In genomic region chr11:44726278-44727113, GRCh38 we compare ENCODE assay signal across 8 cellular contexts. TPM values are rescaled to one million over a fixed set of nuclear protein-coding genes. Genes with fewer than 3 reads are reported as not detected.
DNase-seq lines count a peak whose midpoint lies in the region; ATAC-seq and TF ChIP-seq lines count a peak whose summit lies in the region.

Gene TSPAN18 (plus strand): TSS chr11:44726962. CDS start chr11:44906417, 179,455 bp downstream.

- H3K9me3 Mint-ChIP-seq in activated naive CD8-positive, alpha-beta T cell treated with anti-CD3 and anti-CD28 coated beads, Interleukin-2, amount 50 U/mL, for 24 hours = no peaks in the 10 kb centered on the region

- H3K9ac ChIP-seq in skeletal muscle tissue (ENCODE audit: low read depth in 1 of 3, low read length in 3 of 3) = peak within 1 kb of the TSS in 2 of 3 donors; percentile 38 to 72

- H3K4me1 ChIP-seq in Peyer's patch = peaks cover 5 to 20% (median 7%) of the 10 kb centered on the region in 4 donors
- H3K4me1 ChIP-seq in iPS DF 6.9 (ENCODE audit: control insufficient read depth, insufficient read depth, low read length) = peaks cover 17% of the 10 kb centered on the region
- peaks cover 2 to 19% (median 9%) of the 10 kb centered on the region in 3 donors for H3K4me1 ChIP-seq in skeletal muscle tissue (ENCODE audit: control insufficient read depth in 3 of 3, insufficient read depth in 3 of 3, low read length in 3 of 3)

- H3K27ac ChIP-seq in Peyer's patch = peak within 1 kb of the TSS; percentile 52 to 76 (median 69)
- no peak within 1 kb of the TSS for H3K27ac ChIP-seq in iPS DF 6.9 (ENCODE audit: low read length)
- H3K27ac ChIP-seq in skeletal muscle tissue (ENCODE audit: low read depth, low read length) = no peak within 1 kb of the TSS
- no peak within 1 kb of the TSS for H3K27ac ChIP-seq in RWPE1

- TF ChIP-seq CTCF in Peyer's patch (IDR thresholded peaks at IDR 0.05) (no peak), RWPE1 (conservative IDR thresholded peaks at IDR 0.05; ENCODE audit: low read depth) (no peak)

- H3K27me3 ChIP-seq in Peyer's patch (peaks cover 0 to 4% of the 10 kb centered on the region in 2 donors), iPS DF 6.9 (ENCODE audit: control insufficient read depth, insufficient read depth, low read length) (peaks cover 28% of the 10 kb centered on the region), skeletal muscle tissue (ENCODE audit: control insufficient read depth in 3 of 3, insufficient read depth in 3 of 3, low read length in 3 of 3) (peaks cover 18 to 38% (median 27%) of the 10 kb centered on the region in 3 donors)

- ATAC-seq in GM18502 (IDR thresholded peaks at IDR 0.05; ENCODE audit: poor library complexity, unreplicated experiment) = peak; percentile 82
- ATAC-seq in HG02571 (IDR thresholded peaks at IDR 0.05; ENCODE audit: unreplicated experiment) = peak; percentile 70
- peak; percentile 46 for ATAC-seq in activated naive CD8-positive, alpha-beta T cell treated with anti-CD3 and anti-CD28 coated beads, Interleukin-2, amount 50 U/mL, for 24 hours

- peak within 1 kb of the TSS; percentile 70 for H3K27ac Mint-ChIP-seq in activated naive CD8-positive, alpha-beta T cell treated with anti-CD3 and anti-CD28 coated beads, Interleukin-2, amount 50 U/mL, for 24 hours

- H3K27me3 Mint-ChIP-seq in activated naive CD8-positive, alpha-beta T cell treated with anti-CD3 and anti-CD28 coated beads, Interleukin-2, amount 50 U/mL, for 24 hours = peaks cover 36% of the 10 kb centered on the region

- H3K4me3 ChIP-seq in Peyer's patch (peak within 1 kb of the TSS; percentile 54 to 79 (median 65)), iPS DF 6.9 (ENCODE audit: low read length) (peak within 1 kb of the TSS; percentile 82; the same call in 1 of the 2 replicates), skeletal muscle tissue (ENCODE audit: low read length in 3 of 3) (peak within 1 kb of the TSS; percentile 43 to 73 (median 62))

- no CpG with 5 or more reads among the region's 67 CpGs for WGBS in iPS DF 6.9 (ENCODE audit: insufficient coverage, insufficient read length)

- POLR2A ChIA-PET in RWPE1 (lab: Yijun Ruan, JAX; ENCODE audit: low non-redundant PET) = interaction anchor here (0.6 kb wide), 1 partner anchor 1170 kb away, joined by 4 read pairs; no protein-coding TSS in a partner anchor

- peak within 1 kb of the TSS; percentile 73 for H3K4me3 Mint-ChIP-seq in activated naive CD8-positive, alpha-beta T cell treated with anti-CD3 and anti-CD28 coated beads, Interleukin-2, amount 50 U/mL, for 24 hours

- DNase-seq in Peyer's patch = peak in 2 of 3 donors; percentile 65 to 70
- peak; percentile 40 for DNase-seq in activated naive CD8-positive, alpha-beta T cell treated with anti-CD3 and anti-CD28 coated beads, Interleukin-2, amount 50 U/mL, for 24 hours
- DNase-seq in iPS DF 6.9 (ENCODE audit: low read depth, low spot score) = no peak
- no peak for DNase-seq in RWPE1 (ENCODE audit: low spot score)
- no peak for DNase-seq in superior temporal gyrus (ENCODE audit: extremely low spot score)

- H3K9me3 ChIP-seq in Peyer's patch = no peaks in the 10 kb centered on the region
- no peaks in the 10 kb centered on the region for H3K9me3 ChIP-seq in iPS DF 6.9 (ENCODE audit: control insufficient read depth, insufficient read depth, low read length)
- H3K9me3 ChIP-seq in skeletal muscle tissue (ENCODE audit: control insufficient read depth in 3 of 3, low read length in 3 of 3) = no peaks in the 10 kb centered on the region

- CTCF ChIA-PET in RWPE1 (lab: Yijun Ruan, JAX) = interaction anchor here (1.6 kb wide), 1 partner anchor 200 kb away, joined by 5 read pairs; no protein-coding TSS in a partner anchor

- H3K4me1 Mint-ChIP-seq in activated naive CD8-positive, alpha-beta T cell treated with anti-CD3 and anti-CD28 coated beads, Interleukin-2, amount 50 U/mL, for 24 hours = peaks cover 37% of the 10 kb centered on the region

- H3K36me3 Mint-ChIP-seq in activated naive CD8-positive, alpha-beta T cell treated with anti-CD3 and anti-CD28 coated beads, Interleukin-2, amount 50 U/mL, for 24 hours (ENCODE audit: low read depth) = no peaks in the 10 kb centered on the region

- TF ChIP-seq POLR2A in Peyer's patch (IDR thresholded peaks at IDR 0.05) = no peak

- H3K36me3 ChIP-seq in Peyer's patch (no peaks in the 10 kb centered on the region), iPS DF 6.9 (ENCODE audit: control insufficient read depth, insufficient read depth, low read length) (no peaks in the 10 kb centered on the region), skeletal muscle tissue (ENCODE audit: control insufficient read depth in 3 of 3, insufficient read depth in 3 of 3, low read length in 3 of 3) (no peaks in the 10 kb centered on the region)

RNA-seq across cellular contexts. Expression of gene TSPAN18, which starts in this region (rescaled TPM):
- total RNA-seq in Peyer's patch (10 to 100 TPM in 1 of 4 donors, 1 to 10 TPM in 3; 1.1 to 19.8 (median 3.1) TPM), skeletal muscle tissue (11.5 TPM)

Comparison
In these comparisons a context has a peak if more than half of its experiments do, and no peak if none do; other contexts are left out.
1. DNase-seq: peak in Peyer's patch (2 of 3) and activated naive CD8-positive, alpha-beta T cell treated with anti-CD3 and anti-CD28 coated beads, Interleukin-2, amount 50 U/mL, for 24 hours (single experiment); none in iPS DF 6.9 (single experiment), RWPE1 (single experiment) and superior temporal gyrus (single experiment).
2. H3K27ac ChIP-seq: peak in Peyer's patch (4 of 4); none in iPS DF 6.9 (single experiment), skeletal muscle tissue (single experiment) and RWPE1 (single experiment).
3. Peak in every context shown above with its lines, with median percentiles within 50 percentile points of each other: ATAC-seq and H3K4me3 ChIP-seq.